27 cellular contexts compared by ENCODE assay signal in the genomic region with DNA sequence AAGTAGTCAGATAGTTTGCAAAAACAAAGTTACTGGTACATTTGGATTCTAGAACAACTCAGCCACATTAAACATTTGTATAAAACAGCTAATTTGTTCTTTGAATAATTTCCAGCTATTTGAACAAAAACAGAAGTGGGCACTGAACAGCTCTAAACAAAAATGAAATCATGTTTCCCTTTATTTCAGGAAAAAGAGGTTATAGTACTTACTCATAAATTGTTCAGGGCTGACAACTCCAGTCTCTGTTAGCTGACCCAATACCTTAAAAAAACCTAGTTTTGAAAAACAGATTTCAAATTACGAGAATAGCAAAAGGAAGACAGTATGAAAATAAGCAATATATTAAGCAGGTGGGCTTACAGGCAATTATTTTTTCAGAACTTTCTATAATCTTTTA.
"Had no signal": no experiment of that assay in that cellular context is flagged by ENCODE, and none has a peak within 500 bp of the region (broad histone marks: within the 10 kb centered on the region; RNA-seq: fewer than 3 reads in every experiment).

No MANE protein-coding gene starts in this region.

- FAIRE-seq: astrocyte, K562, TTC549 had no signal

- H3K4me2 ChIP-seq: PC-9 had no signal

- H2AFZ ChIP-seq: PC-9 had no signal

- H3K27me3 ChIP-seq: brain microvascular endothelial cell, cardiac muscle cell had no signal

- H3K27ac ChIP-seq: brain microvascular endothelial cell, cardiac muscle cell, PC-9, VCaP had no signal

- H3K4me3 ChIP-seq: cardiac muscle cell, K562, PC-9 had no signal

- DNase-seq: activated CD4-positive, alpha-beta memory T cell treated with anti-CD3 and anti-CD28 coated beads, Interleukin-2, amount 10 ng/mL, durations not matched to agents 7 days and 5 days; activated CD4-positive, alpha-beta T cell treated with anti-CD3 and anti-CD28 coated beads, Interleukin-2, amount 10 ng/mL, durations not matched to agents 7 days and 5 days; activated CD4-positive, CD25-positive, alpha-beta regulatory T cell; activated gamma-delta T cell; activated naive CD4-positive, alpha-beta T cell treated with anti-CD3 and anti-CD28 coated beads for 36 hours; activated T-cell treated with anti-CD3 and anti-CD28 coated beads for 4 hours; activated T-cell treated with anti-CD3 and anti-CD28 coated beads, Interleukin-2, amount 50 U/mL, for 48 hours; amygdala; brain microvascular endothelial cell; Kasumi-1; NCI-H1105; NCI-H1436; NCI-H187; NCI-H2081; NCI-H510A treated with DMSO at 0.1 percent for 48 hours; NCI-H69; NK-92 treated with Interleukin-12 subunit alpha and Interleukin-12 subunit beta, amount 100 ng/mL, for 24 hours; PC-9; SIG-M5; T-helper 2 cell; T1000 had no signal

- ATAC-seq: activated T-helper 17 cell treated with anti-CD3 and anti-CD28 coated beads, Interleukin-2, amount 50 U/mL, for 72 hours; K562 had no signal
